23 cellular contexts compared by ENCODE assay signal in genomic region chr11:133718238-133718637, GRCh38.
"Had no signal": no experiment of that assay in that cellular context is flagged by ENCODE, and none has a peak within 500 bp of the region (broad histone marks: within the 10 kb centered on the region; RNA-seq: fewer than 3 reads in every experiment).

No MANE protein-coding gene starts in this region.

- H3K9me3 ChIP-seq: SK-N-SH had no signal

- ATAC-seq: K562, Panc1, PC-3 had no signal

- H3K4me3 ChIP-seq: K562 had no signal

- H3K4me2 ChIP-seq: KMS-11, SK-N-SH had no signal

- DNase-seq: Kasumi-1, MM.1S, NCI-H1105, NCI-H1417, NCI-H1436 treated with DMSO at 0.1 percent for 48 hours, NCI-H1694 treated with DMSO at 0.1 percent for 48 hours, NCI-H1930, NCI-H2081, NCI-H2107, NCI-H2171, NCI-H226, NCI-H446, NCI-H510A, NCI-H524 treated with DMSO at 0.1 percent for 48 hours, NCI-H69, NCI-H774, PC-3, SHP77, SK-N-SH had no signal

- H3K9ac ChIP-seq: KMS-11, SK-N-SH had no signal

- H3K27ac ChIP-seq: KMS-11, RWPE1 had no signal
